Comparison of ENCODE assay signal across 8 cellular contexts in genomic region chr3:185498503-185499396, GRCh38. TPM values are rescaled to one million over a fixed set of nuclear protein-coding genes. Genes with fewer than 3 reads are reported as not detected.
DNase-seq lines count a peak whose midpoint lies in the region; ATAC-seq, FAIRE-seq and TF ChIP-seq lines count a peak whose summit lies in the region.

Gene TMEM41A (minus strand): TSS chr3:185499035. CDS start chr3:185498961, 74 bp downstream.

- POLR2A ChIA-PET in BJ (lab: Charles Lee) = no interaction called here

- ATAC-seq in HG03442 (IDR thresholded peaks at IDR 0.05; ENCODE audit: unreplicated experiment) = peak; percentile 93

- TF ChIP-seq CTCF in BJ (IDR thresholded peaks at IDR 0.05; ENCODE audit: insufficient read depth, low read depth, low read length) = no peak

- H3K36me3 ChIP-seq in BJ (ENCODE audit: control insufficient read depth, insufficient read depth, low read length) = peaks cover 9% of the 10 kb centered on the region

- peak within 1 kb of the TSS; percentile 76 for H3K27ac ChIP-seq in cingulate gyrus (ENCODE audit: low read depth, low read length)

- CTCF ChIA-PET in BJ (lab: Yijun Ruan, JAX) = interaction anchor here (1.0 to 1.1 kb wide), 2 partner anchors 11 to 60 kb away, joined by 3 to 4 read pairs; no protein-coding TSS in a partner anchor

- H3K27me3 ChIP-seq in BJ (ENCODE audit: control insufficient read depth, insufficient read depth, low read length) = peaks cover 3% of the 10 kb centered on the region; the same call in 1 of the 2 replicates

- DNase-seq in BJ (ENCODE audit: low read depth) (peak; percentile 35), GM19239 (ENCODE audit: insufficient read length, low spot score) (peak; percentile 88), NCI-H510A treated with DMSO at 0.1 percent for 48 hours (lab: John Stamatoyannopoulos, UW) (peak; percentile 90), kidney tubule cell (ENCODE audit: low spot score) (peak; percentile 92)
- DNase-seq in activated CD4-positive, alpha-beta T cell treated with anti-CD3 and anti-CD28 coated beads for 4 hours = peak; percentile 88 to 90
- DNase-seq in stimulated activated CD4-positive, alpha-beta T cell treated with anti-CD3 and anti-CD28 coated beads, Interleukin-1b, Interleukin-23, amount 100 ng/mL, for 1 hour (ENCODE audit: low read depth in 2 of 2) = peak; percentile 72 to 89

- peak within 1 kb of the TSS; percentile 79 for H3K4me3 ChIP-seq in BJ (ENCODE audit: low read depth, low read length)

- FAIRE-seq in GM19239 (lab: Jason Lieb, UNC) = peak; percentile 81

RNA-seq across cellular contexts. Expression of gene TMEM41A, which starts in this region (rescaled TPM):
- 13.8 and 18.9 TPM in 2 replicates for polyA plus RNA-seq in BJ (2011; rRNA removed)
- 7.5 and 10.1 TPM in 2 replicates for polyA minus RNA-seq in BJ (2011; rRNA and poly(A)+ RNA removed)

Comparison
In these comparisons a context has a peak if more than half of its experiments do, and no peak if none do; other contexts are left out.
1. Peak in every context shown above with its lines: DNase-seq, ATAC-seq, H3K4me3 ChIP-seq and H3K27ac ChIP-seq.
2. DNase-seq: peak in every context shown above with its lines; median percentile 92 in kidney tubule cell; 90 in NCI-H510A treated with DMSO at 0.1 percent for 48 hours; 89 in activated CD4-positive, alpha-beta T cell treated with anti-CD3 and anti-CD28 coated beads for 4 hours; 88 in GM19239; 80 in stimulated activated CD4-positive, alpha-beta T cell treated with anti-CD3 and anti-CD28 coated beads, Interleukin-1b, Interleukin-23, amount 100 ng/mL, for 1 hour; 35 in BJ.